8 cellular contexts compared by ENCODE assay signal in the genomic region with DNA sequence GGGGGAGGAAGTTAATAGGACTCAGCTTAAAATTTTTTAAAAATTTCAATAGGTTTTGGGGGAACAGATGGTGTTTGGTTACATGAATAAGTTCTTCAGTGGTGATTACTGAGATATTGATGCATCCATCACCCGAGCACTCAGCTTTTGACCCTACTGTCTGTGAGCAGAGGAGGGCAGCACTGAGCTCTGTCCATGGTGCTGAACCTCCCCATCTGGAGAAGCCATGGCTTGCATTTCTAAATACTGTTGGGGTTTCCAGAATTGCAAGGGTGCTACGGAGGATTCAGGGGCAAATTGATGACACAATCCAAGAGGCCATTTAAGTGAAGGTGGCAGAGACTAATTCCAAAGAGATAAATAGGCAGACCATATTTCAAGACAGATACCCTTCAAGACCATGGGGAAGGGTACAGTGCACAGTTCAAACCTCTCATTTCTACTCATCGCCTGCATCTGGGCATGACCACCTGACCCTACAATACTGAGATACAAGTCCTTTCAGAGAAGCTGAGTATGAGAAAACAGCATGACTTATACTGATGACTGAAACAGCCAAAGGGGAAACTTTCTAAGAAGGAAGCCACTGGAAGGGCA. TPM values are rescaled to one million over a fixed set of nuclear protein-coding genes. Genes with fewer than 3 reads are reported as not detected.
A peak's percentile ranks its signal among the peaks of the same experiment; 100 is the strongest.
DNase-seq lines count a peak whose midpoint lies in the region; ATAC-seq and TF ChIP-seq lines count a peak whose summit lies in the region.

No MANE protein-coding gene starts in this region.

- no peaks in the 10 kb centered on the region for H3K36me3 Mint-ChIP-seq in chondrocyte (ENCODE audit: low read depth)

- peak; percentile 44; the same call in 1 of the 2 replicates for TF ChIP-seq CTCF in Loucy (conservative IDR thresholded peaks at IDR 0.05; ENCODE audit: low read length)
- peak; percentile 62 for TF ChIP-seq CTCF in chondrocyte (IDR thresholded peaks at IDR 0.05)
- TF ChIP-seq CTCF in right lobe of liver (IDR thresholded peaks at IDR 0.05), result peak in 2 of 4 donors; percentile 19 to 25

- TF ChIP-seq POLR2A in right lobe of liver (IDR thresholded peaks at IDR 0.05), result no peak

- peak; percentile 61 for DNase-seq in ELF-1 (ENCODE audit: low read depth, low spot score)
- DNase-seq in activated CD4-positive, CD25-positive, alpha-beta regulatory T cell treated with anti-CD3 and anti-CD28 coated beads, Interleukin-2, amount 50 U/mL, for 16 hours (ENCODE audit: low read depth, low spot score), result peak; percentile 12
- DNase-seq in chondrocyte (ENCODE audit: low spot score), result no peak
- peak in 2 of 3 donors; percentile 51 to 64 for DNase-seq in right lobe of liver
- peak; percentile 46 for DNase-seq in stimulated activated CD8-positive, alpha-beta memory T cell treated with anti-CD3 and anti-CD28 coated beads, Interleukin-15, amount 100 ng/mL, for 1 hour (ENCODE audit: low read depth)

- H3K79me2 ChIP-seq in Loucy (ENCODE audit: insufficient read depth, low read length), result no peaks in the 10 kb centered on the region

- H3K9me3 ChIP-seq in Loucy (ENCODE audit: insufficient read depth, low read depth, low read length) (no peaks in the 10 kb centered on the region), right lobe of liver (no peaks in the 10 kb centered on the region)

- no peak overlapping the region for H3K27ac ChIP-seq in right lobe of liver

- no peak overlapping the region for H3K27ac Mint-ChIP-seq in chondrocyte (ENCODE audit: unreplicated experiment)

- ATAC-seq in right lobe of liver (peak; percentile 74 to 90 (median 84)), GM19351 (IDR thresholded peaks at IDR 0.05; ENCODE audit: unreplicated experiment) (no peak), GM18498 (IDR thresholded peaks at IDR 0.05; ENCODE audit: unreplicated experiment) (no peak)

- no peaks in the 10 kb centered on the region for H3F3A ChIP-seq in Loucy (ENCODE audit: low read depth)

- H3K9me2 ChIP-seq in Loucy (replicated peaks; ENCODE audit: low read depth, low read length), result no peaks in the 10 kb centered on the region

- H3K9ac ChIP-seq in Loucy (ENCODE audit: low read depth, low read length, poor library complexity, severe bottlenecking), result no peak overlapping the region

- WGBS in right lobe of liver (ENCODE audit: insufficient coverage, low coverage, low lambda C conversion rate, missing lambda C conversion rate), result 42% methylated on average over 3 of the region's 3 CpGs

- no peak overlapping the region for H2AFZ ChIP-seq in Loucy (ENCODE audit: low read length)

- H3K4me3 ChIP-seq in Loucy (ENCODE audit: low read length, poor library complexity, severe bottlenecking), result no peak overlapping the region
- H3K4me3 ChIP-seq in right lobe of liver, result no peak overlapping the region

- peaks cover 70% of the 10 kb centered on the region for H3K27me3 Mint-ChIP-seq in chondrocyte (ENCODE audit: low read depth)

- H3K4me3 Mint-ChIP-seq in chondrocyte (ENCODE audit: unreplicated experiment), result no peak overlapping the region

- H3K36me3 ChIP-seq in Loucy (ENCODE audit: insufficient read depth, low read length) (no peaks in the 10 kb centered on the region), right lobe of liver (no peaks in the 10 kb centered on the region)

- no peaks in the 10 kb centered on the region for H3K4me1 Mint-ChIP-seq in chondrocyte (ENCODE audit: low read depth)

- H3K27me3 ChIP-seq in Loucy (ENCODE audit: insufficient read depth, low read length, poor library complexity, severe bottlenecking) (no peaks in the 10 kb centered on the region), right lobe of liver (no peaks in the 10 kb centered on the region)

- peaks cover under 1% of the 10 kb centered on the region for H3K4me1 ChIP-seq in Loucy (ENCODE audit: insufficient read depth, low read length, poor library complexity, severe bottlenecking)
- no peaks in the 10 kb centered on the region for H3K4me1 ChIP-seq in right lobe of liver

- H3K4me2 ChIP-seq in Loucy (ENCODE audit: low read depth, low read length, poor library complexity, severe bottlenecking), result no peak overlapping the region

- intact Hi-C loops in right lobe of liver (cut with DNase I), result no loop called here

- H4K20me1 ChIP-seq in Loucy (ENCODE audit: insufficient read depth, low read length, poor library complexity, severe bottlenecking), result no peaks in the 10 kb centered on the region

- no peaks in the 10 kb centered on the region for H3K9me3 Mint-ChIP-seq in chondrocyte (ENCODE audit: low read depth)

RNA-seq across cellular contexts. Expression of gene SYT2, which starts 17.2 kb away (rescaled TPM):
- total RNA-seq in chondrocyte, result 0.07 TPM in 1 of 3 replicates, not detected in the others
- not detected for total RNA-seq in right lobe of liver

Comparison
In these comparisons a context has a peak if more than half of its experiments do, and no peak if none do; other contexts are left out.
1. ATAC-seq: peak in right lobe of liver (4 of 4); none in GM19351 (single experiment) and GM18498 (single experiment).